8 cellular contexts compared by ENCODE assay signal in the genomic region with DNA sequence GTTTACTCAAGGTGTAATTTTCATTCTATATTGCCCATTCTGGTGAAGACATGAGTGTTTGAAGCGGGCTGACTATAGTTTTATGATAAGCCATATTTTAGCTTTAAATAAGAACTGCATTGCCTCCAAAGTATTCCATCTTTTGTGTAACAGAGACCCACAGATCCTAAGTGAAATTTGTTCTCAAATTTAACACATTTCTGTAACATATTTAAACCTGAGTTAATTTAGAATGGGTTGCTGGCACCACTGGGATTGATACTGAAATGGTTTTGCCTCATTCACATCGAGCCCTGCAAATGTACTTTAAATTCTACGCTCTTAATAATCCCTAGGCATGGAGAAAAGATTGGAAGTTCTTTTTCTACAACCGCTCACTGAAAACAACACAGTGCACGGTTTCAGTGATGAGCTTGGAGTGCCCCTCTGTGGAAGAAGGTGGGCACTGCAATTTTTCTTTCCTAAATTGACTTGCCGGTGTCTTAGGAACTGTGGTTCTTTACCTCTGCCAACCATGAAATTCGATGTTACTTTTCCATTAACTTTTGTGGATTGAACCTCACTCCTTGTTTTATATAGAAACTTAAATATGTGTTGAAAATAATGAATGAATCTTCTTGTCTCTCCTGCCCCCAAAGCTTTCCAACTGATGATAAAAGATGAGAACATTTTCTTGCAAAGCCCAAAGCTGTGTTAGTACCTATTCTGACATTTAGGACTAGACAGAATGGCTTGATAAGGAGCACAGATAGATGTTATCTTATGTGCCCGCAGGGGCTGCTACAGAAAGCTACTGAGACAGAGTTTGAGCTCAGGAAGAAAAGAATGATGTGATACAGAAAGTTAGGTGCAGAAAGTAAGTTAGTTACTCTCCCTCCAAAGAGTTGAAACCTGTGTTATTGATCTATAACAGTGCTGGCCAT.
A peak's percentile ranks its signal among the peaks of the same experiment; 100 is the strongest.
DNase-seq lines count a peak whose midpoint lies in the region; ATAC-seq and TF ChIP-seq lines count a peak whose summit lies in the region.

No MANE protein-coding gene starts in this region.

- H3K27me3 Mint-ChIP-seq in CD8-positive, alpha-beta T cell (ENCODE audit: low read depth) = peaks cover 29% of the 10 kb centered on the region
- peaks cover 44% of the 10 kb centered on the region for H3K27me3 Mint-ChIP-seq in activated CD8-positive, alpha-beta T cell treated with anti-CD3 and anti-CD28 coated beads, Interleukin-2, amount 10 ng/mL, durations not matched to agents 7 days and 5 days (ENCODE audit: low read depth)
- no peaks in the 10 kb centered on the region for H3K27me3 Mint-ChIP-seq in endothelial cell (ENCODE audit: unreplicated experiment)

- no peaks in the 10 kb centered on the region for H3K36me3 Mint-ChIP-seq in CD8-positive, alpha-beta T cell
- no peaks in the 10 kb centered on the region for H3K36me3 Mint-ChIP-seq in activated CD8-positive, alpha-beta T cell treated with anti-CD3 and anti-CD28 coated beads, Interleukin-2, amount 10 ng/mL, durations not matched to agents 7 days and 5 days (ENCODE audit: low read depth)
- no peaks in the 10 kb centered on the region for H3K36me3 Mint-ChIP-seq in endothelial cell (ENCODE audit: low read depth, unreplicated experiment)

- POLR2A ChIA-PET in CD8-positive, alpha-beta T cell (lab: Charles Lee) = no interaction called here
- POLR2A ChIA-PET in activated CD8-positive, alpha-beta T cell treated with anti-CD3 and anti-CD28 coated beads, Interleukin-2, amount 10 ng/mL, durations not matched to agents 7 days and 5 days (lab: Charles Lee) = interaction anchor here (0.6 kb wide), 1 partner anchor 467 kb away, joined by 3 read pairs; no protein-coding TSS in a partner anchor

- no peaks in the 10 kb centered on the region for H3K9me3 Mint-ChIP-seq in CD8-positive, alpha-beta T cell
- no peaks in the 10 kb centered on the region for H3K9me3 Mint-ChIP-seq in activated CD8-positive, alpha-beta T cell treated with anti-CD3 and anti-CD28 coated beads, Interleukin-2, amount 10 ng/mL, durations not matched to agents 7 days and 5 days (ENCODE audit: insufficient read depth)
- no peaks in the 10 kb centered on the region for H3K9me3 Mint-ChIP-seq in endothelial cell (ENCODE audit: unreplicated experiment)

- H3K27ac Mint-ChIP-seq in CD8-positive, alpha-beta T cell = no peak overlapping the region
- H3K27ac Mint-ChIP-seq in activated CD8-positive, alpha-beta T cell treated with anti-CD3 and anti-CD28 coated beads, Interleukin-2, amount 10 ng/mL, durations not matched to agents 7 days and 5 days = no peak overlapping the region
- H3K27ac Mint-ChIP-seq in endothelial cell (ENCODE audit: unreplicated experiment) = peak overlapping the region; percentile 7

- no peak overlapping the region for H3K27ac ChIP-seq in CD8-positive, alpha-beta T cell (ENCODE audit: low read depth, low read length)

- DNase-seq in CD8-positive, alpha-beta T cell = peak; percentile 9 to 67 (median 41)
- DNase-seq in NCI-H774 (lab: John Stamatoyannopoulos, UW) (peak; percentile 92), endothelial cell (ENCODE audit: low spot score) (peak; percentile 74)
- peak; percentile 73 for DNase-seq in activated CD8-positive, alpha-beta T cell treated with anti-CD3 and anti-CD28 coated beads, Interleukin-2, amount 10 ng/mL, durations not matched to agents 7 days and 5 days
- peak; percentile 10 to 16 for DNase-seq in stimulated activated CD8-positive, alpha-beta memory T cell treated with anti-CD3 and anti-CD28 coated beads, Interleukin-7, amount 100 ng/mL, for 48 hours (ENCODE audit: extremely low read depth in 1 of 2, low read depth in 1 of 2)

- no peaks in the 10 kb centered on the region for H3K36me3 ChIP-seq in CD8-positive, alpha-beta T cell (ENCODE audit: insufficient read depth, low read length)

- peak overlapping the region; percentile 67 for H3K4me3 Mint-ChIP-seq in CD8-positive, alpha-beta T cell
- H3K4me3 Mint-ChIP-seq in activated CD8-positive, alpha-beta T cell treated with anti-CD3 and anti-CD28 coated beads, Interleukin-2, amount 10 ng/mL, durations not matched to agents 7 days and 5 days = peak overlapping the region; percentile 74
- H3K4me3 Mint-ChIP-seq in endothelial cell (ENCODE audit: unreplicated experiment) = peak overlapping the region; percentile 66

- no peaks in the 10 kb centered on the region for H3K9me3 ChIP-seq in CD8-positive, alpha-beta T cell (ENCODE audit: low read length)
- H3K9me3 ChIP-seq in mononuclear cell (ENCODE audit: low read depth, low read length) = no peaks in the 10 kb centered on the region

- H3K4me1 ChIP-seq in CD8-positive, alpha-beta T cell (ENCODE audit: insufficient read depth, low read length) = peaks cover 9% of the 10 kb centered on the region
- peaks cover 14% of the 10 kb centered on the region for H3K4me1 ChIP-seq in mononuclear cell (ENCODE audit: insufficient read depth, low read length)

- peak overlapping the region; percentile 56 for H3K4me3 ChIP-seq in CD8-positive, alpha-beta T cell (ENCODE audit: low read depth, low read length)
- H3K4me3 ChIP-seq in mononuclear cell (ENCODE audit: low read length) = peak overlapping the region; percentile 18

- H3K27me3 ChIP-seq in CD8-positive, alpha-beta T cell (ENCODE audit: insufficient read depth, low read length) = no peaks in the 10 kb centered on the region
- H3K27me3 ChIP-seq in mononuclear cell (ENCODE audit: insufficient read depth, low read length) = peaks cover 63% of the 10 kb centered on the region

- peaks cover 8% of the 10 kb centered on the region for H3K4me1 Mint-ChIP-seq in CD8-positive, alpha-beta T cell (ENCODE audit: low read depth)
- peaks cover 12% of the 10 kb centered on the region for H3K4me1 Mint-ChIP-seq in activated CD8-positive, alpha-beta T cell treated with anti-CD3 and anti-CD28 coated beads, Interleukin-2, amount 10 ng/mL, durations not matched to agents 7 days and 5 days (ENCODE audit: low read depth)
- H3K4me1 Mint-ChIP-seq in endothelial cell (ENCODE audit: unreplicated experiment) = peaks cover 10% of the 10 kb centered on the region

- peak; percentile 95 for TF ChIP-seq CTCF in CD8-positive, alpha-beta T cell (IDR thresholded peaks at IDR 0.05)
- TF ChIP-seq CTCF in endothelial cell (IDR thresholded peaks at IDR 0.05; ENCODE audit: unreplicated experiment) = peak; percentile 73

- intact Hi-C loops in CD8-positive, alpha-beta T cell (cut with DNase I, micrococcal nuclease) = loop anchor here (1.0 to 10.0 kb wide), 5 partner anchors 974 to 1989 kb away; no protein-coding TSS in a partner anchor

- ATAC-seq in CD8-positive, alpha-beta T cell = peak; percentile 84
- ATAC-seq in GM19395 (IDR thresholded peaks at IDR 0.05; ENCODE audit: unreplicated experiment) = peak; percentile 68
- peak; percentile 70 for ATAC-seq in HG03565 (IDR thresholded peaks at IDR 0.05; ENCODE audit: unreplicated experiment)
- peak; percentile 71 for ATAC-seq in activated CD8-positive, alpha-beta T cell treated with anti-CD3 and anti-CD28 coated beads, Interleukin-2, amount 10 ng/mL, durations not matched to agents 7 days and 5 days

- CTCF ChIA-PET in CD8-positive, alpha-beta T cell (lab: Charles Lee) = interaction anchor here (0.8 to 2.9 kb wide), 12 partner anchors 9 to 1473 kb away, joined by 3 to 23 read pairs (median 4); no protein-coding TSS in a partner anchor
- CTCF ChIA-PET in activated CD8-positive, alpha-beta T cell treated with anti-CD3 and anti-CD28 coated beads, Interleukin-2, amount 10 ng/mL, durations not matched to agents 7 days and 5 days (lab: Charles Lee) = interaction anchor here (0.6 to 5.6 kb wide), 28 partner anchors 8 to 1051 kb away, joined by 3 to 28 read pairs (median 4); no protein-coding TSS in a partner anchor

Comparison
In these comparisons a context has a peak if more than half of its experiments do, and no peak if none do; other contexts are left out.
1. DNase-seq: peak in every context shown above with its lines; median percentile 92 in NCI-H774; 74 in endothelial cell; 73 in activated CD8-positive, alpha-beta T cell treated with anti-CD3 and anti-CD28 coated beads, Interleukin-2, amount 10 ng/mL, durations not matched to agents 7 days and 5 days; 41 in CD8-positive, alpha-beta T cell; 13 in stimulated activated CD8-positive, alpha-beta memory T cell treated with anti-CD3 and anti-CD28 coated beads, Interleukin-7, amount 100 ng/mL, for 48 hours.